1 cellular context compared by ENCODE assay signal in genomic region chr1:211648980-211649934, GRCh38.
TF ChIP-seq lines count a peak whose summit lies in the region.

No MANE protein-coding gene starts in this region.

TF ChIP-seq in GM23338, 12 proteins besides CTCF, POLR2A, EP300 and RAD21 (continued from another document):
- TF ChIP-seq ZNF462 (CRISPR knock-in tag; IDR thresholded peaks at IDR 0.05): no peak
- no peak for TF ChIP-seq POLR2AphosphoS5 (IDR thresholded peaks at IDR 0.05; ENCODE audit: low read depth)
- TF ChIP-seq EZH2 (IDR thresholded peaks at IDR 0.05; ENCODE audit: low read depth, unreplicated experiment): no peak
- TF ChIP-seq CREB1 (CRISPR knock-in tag; IDR thresholded peaks at IDR 0.05; ENCODE audit: low read depth): no peak
- no peak for TF ChIP-seq ETS1 (IDR thresholded peaks at IDR 0.05)
- no peak for TF ChIP-seq NANOG (IDR thresholded peaks at IDR 0.05; ENCODE audit: borderline replicate concordance)
- TF ChIP-seq ZNF114 (CRISPR knock-in tag; IDR thresholded peaks at IDR 0.05): no peak
- TF ChIP-seq STAT1 (IDR thresholded peaks at IDR 0.05; ENCODE audit: unreplicated experiment): no peak
